8 cellular contexts compared by ENCODE assay signal in genomic region chr2:74472945-74473258, GRCh38. TPM values are rescaled to one million over a fixed set of nuclear protein-coding genes. Genes with fewer than 3 reads are reported as not detected.
DNase-seq lines count a peak whose midpoint lies in the region; ATAC-seq, FAIRE-seq and TF ChIP-seq lines count a peak whose summit lies in the region.

No MANE protein-coding gene starts in this region.

- no peaks in the 10 kb centered on the region for H3K9me3 Mint-ChIP-seq in activated T-cell treated with anti-CD3 and anti-CD28 coated beads, Interleukin-2, amount 50 U/mL, for 4 hours
- no peaks in the 10 kb centered on the region for H3K9me3 Mint-ChIP-seq in type B pancreatic cell

- ATAC-seq in activated T-cell treated with anti-CD3 and anti-CD28 coated beads, Interleukin-2, amount 50 U/mL, for 4 hours: peak in 1 of 2 donors; percentile 1
- ATAC-seq in GM12878: peak; percentile 9; the same call in 1 of the 3 replicates

- H3K27ac ChIP-seq in GM12878 (ENCODE audit: control insufficient read depth, insufficient read depth) (peak overlapping the region; percentile 93), liver (ENCODE audit: low read depth in 1 of 2, low read length in 2 of 2) (peak overlapping the region; percentile 88 to 96)

- H3K79me2 ChIP-seq in GM12878 (ENCODE audit: control insufficient read depth, insufficient read depth, low read length): peaks cover 10% of the 10 kb centered on the region

- TF ChIP-seq CTCF in GM12878 (IDR thresholded peaks at IDR 0.05 in 2 of 3, conservative IDR thresholded peaks at IDR 0.05 in 1 of 3; ENCODE audit: control insufficient read depth in 2 of 3, extremely low read depth in 1 of 3, insufficient read depth in 1 of 3, low read depth in 3 of 3, low read length in 3 of 3) (no peak), liver (IDR thresholded peaks at IDR 0.05; ENCODE audit: low read depth, low read length, missing input control) (no peak), type B pancreatic cell (conservative IDR thresholded peaks at IDR 0.05) (no peak)

- no peaks in the 10 kb centered on the region for H3K27me3 ChIP-seq in GM12878 (replicated peaks in 1 of 2; ENCODE audit: control insufficient read depth in 2 of 2, insufficient read depth in 2 of 2, low read length in 1 of 2)
- no peaks in the 10 kb centered on the region for H3K27me3 ChIP-seq in liver (ENCODE audit: control insufficient read depth in 4 of 4, insufficient read depth in 4 of 4, low read length in 3 of 4)

- peaks cover 20% of the 10 kb centered on the region for H3K4me1 Mint-ChIP-seq in activated T-cell treated with anti-CD3 and anti-CD28 coated beads, Interleukin-2, amount 50 U/mL, for 4 hours (ENCODE audit: low read depth)
- peaks cover 9% of the 10 kb centered on the region for H3K4me1 Mint-ChIP-seq in type B pancreatic cell (ENCODE audit: unreplicated experiment)

- H3K4me3 Mint-ChIP-seq in activated T-cell treated with anti-CD3 and anti-CD28 coated beads, Interleukin-2, amount 50 U/mL, for 4 hours: peak overlapping the region; percentile 99
- H3K4me3 Mint-ChIP-seq in type B pancreatic cell: peak overlapping the region; percentile 99

- in situ Hi-C loops in GM12878 (cut with MboI): no loop called here

- intact Hi-C loops in GM12878 (cut with micrococcal nuclease; ENCODE audit: unreplicated experiment): no loop called here

- FAIRE-seq in GM12878 (lab: Jason Lieb, UNC): no peak

- no peaks in the 10 kb centered on the region for H3K27me3 Mint-ChIP-seq in activated T-cell treated with anti-CD3 and anti-CD28 coated beads, Interleukin-2, amount 50 U/mL, for 4 hours (ENCODE audit: low read depth)
- H3K27me3 Mint-ChIP-seq in type B pancreatic cell: no peaks in the 10 kb centered on the region

- 0 out of 2 replicates have a peak, but pooled peaks cover 6% of the 10 kb centered on the region for H3K4me1 ChIP-seq in GM12878 (ENCODE audit: control insufficient read depth, insufficient read depth, low read length)
- H3K4me1 ChIP-seq in liver (ENCODE audit: control insufficient read depth in 4 of 4, insufficient read depth in 4 of 4, low read length in 3 of 4): peaks cover 10 to 30% (median 23%) of the 10 kb centered on the region in 4 donors

- H3K27ac Mint-ChIP-seq in type B pancreatic cell: peak overlapping the region; percentile 97

- peak overlapping the region; percentile 91 for H2AFZ ChIP-seq in GM12878 (ENCODE audit: control insufficient read depth, low read depth, low read length)

- POLR2A ChIA-PET in GM12878 (lab: Charles Lee): interaction anchor here (0.6 to 2.7 kb wide), 12 partner anchors 9 to 1064 kb away, joined by 3 to 22 read pairs (median 4); partner anchors contain the start of genes CCDC142, INO80B, TTC31 and WBP1

- TF ChIP-seq EP300 in GM12878 (IDR thresholded peaks at IDR 0.05; ENCODE audit: borderline replicate concordance in 1 of 2, control insufficient read depth in 1 of 2, low read depth in 2 of 2, low read length in 2 of 2): no peak

- TSS peak; percentile 96 for BruUV-seq in GM12878 (replicated peaks; lab: Mats Ljungman, UMichigan)

- H3K4me3 ChIP-seq in GM12878 (peak overlapping the region; percentile 89), liver (ENCODE audit: low read depth in 1 of 3, low read length in 3 of 3) (peak overlapping the region; percentile 65 to 97 (median 87))

- no peak for TF ChIP-seq POLR2A in GM12878 (IDR thresholded peaks at IDR 0.05; ENCODE audit: low read depth, low read length)

- SMC1A ChIA-PET in GM12878 (lab: Charles Lee; ENCODE audit: uncharacterized antibody, unreplicated experiment): interaction anchor here (0.6 to 2.4 kb wide), 12 partner anchors 9 to 472 kb away, joined by 3 to 11 read pairs (median 4); partner anchors contain the start of genes CCDC142 and TTC31

- H3K9me3 ChIP-seq in GM12878 (replicated peaks; ENCODE audit: control insufficient read depth, insufficient read depth, low read length) (no peaks in the 10 kb centered on the region), liver (ENCODE audit: control insufficient read depth in 4 of 4, low read length in 3 of 4) (no peaks in the 10 kb centered on the region)

- RAD21 ChIA-PET in GM12878 (lab: Charles Lee; ENCODE audit: unreplicated experiment): interaction anchor here (0.7 to 2.1 kb wide), 4 partner anchors 9 to 33 kb away, joined by 3 to 20 read pairs (median 4); partner anchors contain the start of genes CCDC142, TTC31 and WBP1

- no peaks in the 10 kb centered on the region for H4K20me1 ChIP-seq in GM12878 (ENCODE audit: control insufficient read depth, insufficient read depth)

- peak overlapping the region; percentile 99 for H3K4me2 ChIP-seq in GM12878 (ENCODE audit: control insufficient read depth, insufficient read depth)

- DNase-seq in activated T-cell treated with anti-CD3 and anti-CD28 coated beads, Interleukin-2, amount 50 U/mL, for 4 hours: no peak
- no peak for DNase-seq in activated T-cell treated with anti-CD3 and anti-CD28 coated beads, Interleukin-2, amount 50 U/mL, for 1 hour
- DNase-seq in GM12878 (ENCODE audit: low read depth, low spot score) (no peak), type B pancreatic cell (ENCODE audit: extremely low spot score, unreplicated experiment) (no peak), NCI-H128 (lab: John Stamatoyannopoulos, UW; ENCODE audit: unreplicated experiment) (no peak), GM19238 (ENCODE audit: insufficient read length, low spot score) (no peak), RPMI8226 (no peak)

- peaks cover 19% of the 10 kb centered on the region for H3K36me3 Mint-ChIP-seq in activated T-cell treated with anti-CD3 and anti-CD28 coated beads, Interleukin-2, amount 50 U/mL, for 4 hours (ENCODE audit: insufficient read depth)
- peaks cover 16% of the 10 kb centered on the region for H3K36me3 Mint-ChIP-seq in type B pancreatic cell

- TF ChIP-seq RAD21 in GM12878 (IDR thresholded peaks at IDR 0.05; ENCODE audit: insufficient read depth, low read depth, low read length) (no peak), liver (IDR thresholded peaks at IDR 0.05) (no peak)

- H3K9ac ChIP-seq in GM12878 (ENCODE audit: control insufficient read depth, insufficient read depth, low read length): peak overlapping the region; percentile 85
- peak overlapping the region; percentile 82 to 91 for H3K9ac ChIP-seq in liver (ENCODE audit: low read depth in 1 of 2, low read length in 2 of 2)

- CTCF ChIA-PET in GM12878 (lab: Yijun Ruan, JAX): interaction anchor here (0.6 to 2.7 kb wide), 10 partner anchors 9 to 223 kb away, joined by 3 to 20 read pairs (median 6); partner anchors contain the start of genes CCDC142 and TTC31

- H3K36me3 ChIP-seq in GM12878 (ENCODE audit: control insufficient read depth in 2 of 2, insufficient read depth in 2 of 2, low read length in 1 of 2) (peaks cover 0 to 3% of the 10 kb centered on the region in 2 experiments; a peak in 2 of 4 replicates), liver (ENCODE audit: control insufficient read depth in 4 of 4, insufficient read depth in 3 of 4, low read depth in 1 of 4, low read length in 3 of 4) (peaks cover 2 to 13% (median 12%) of the 10 kb centered on the region in 4 donors)

- 9% methylated on average over 7 of the region's 7 CpGs for WGBS in GM12878 (ENCODE audit: insufficient coverage, insufficient replicate concordance, low lambda C conversion rate, missing lambda C conversion rate)
- 5% methylated on average over 7 of the region's 7 CpGs for WGBS in liver

RNA-seq across cellular contexts. Expression of gene MRPL53, which starts 0.4 kb away (rescaled TPM):
- total RNA-seq in activated T-cell treated with anti-CD3 and anti-CD28 coated beads, Interleukin-2, amount 50 U/mL, for 4 hours: 100 to 1,000 TPM; 105 to 106 (median 106) TPM
- 16.6 and 17.5 TPM in 2 replicates for total RNA-seq in GM12878 (2013; cell fraction: nucleolus; rRNA removed)
- total RNA-seq in GM12878 (2014; rRNA removed): 70.6 and 73.5 TPM in 2 replicates
- total RNA-seq in GM12878 (2014; rRNA removed; fragmentation: Illumina TruSeq; extraction: Trizol): 40.6 and 46.7 TPM in 2 replicates
- total RNA-seq in GM12878 (2021): 131 and 146 TPM in 2 replicates
- 500 TPM for polyA plus RNA-seq in GM12878 (2011; ENCODE audit: low read depth)
- polyA plus RNA-seq in GM12878 (2011; rRNA removed): 25.6 and 27.2 TPM in 2 replicates
- polyA plus RNA-seq in GM12878 (2011; cell fraction: cytosol; rRNA removed): 54.6 and 96.1 TPM in 2 replicates
- polyA plus RNA-seq in GM12878 (2011; cell fraction: nucleus; rRNA removed): 33.6 and 35.6 TPM in 2 replicates
- 98.1 and 123 TPM in 2 replicates for polyA plus RNA-seq in GM12878 (2012)
- 3.7 and 15.1 TPM in 2 replicates for polyA plus RNA-seq in GM12878 (2014; fragmentation: Illumina TruSeq; extraction: Trizol)
- 10 to 100 TPM; 40.8 to 94.1 TPM for polyA plus RNA-seq in GM12878 (2014; fragmentation: Nextera tagmentation; extraction: Ambion mirVana)
- 88.3 and 116 TPM in 2 replicates for polyA plus RNA-seq in GM12878 (2014; rRNA removed)
- 100 to 1,000 TPM; 166 to 167 TPM for polyA plus RNA-seq in GM12878 (2016; fragmentation: Nextera tagmentation; extraction: Ambion mirVana)
- polyA minus RNA-seq in GM12878 (2011; rRNA and poly(A)+ RNA removed): 14.0 and 18.4 TPM in 2 replicates
- polyA minus RNA-seq in GM12878 (2011; cell fraction: cytosol; rRNA and poly(A)+ RNA removed): 11.6 and 14.1 TPM in 2 replicates
- polyA minus RNA-seq in GM12878 (2011; cell fraction: nucleus; rRNA and poly(A)+ RNA removed): 13.1 and 27.3 TPM in 2 replicates
- 10 to 100 TPM; 12.6 to 21.0 TPM for total RNA-seq in liver
- polyA plus RNA-seq in liver: 10 to 100 TPM; 51.1 to 72.5 TPM
- total RNA-seq in type B pancreatic cell (ENCODE audit: low replicate concordance): 74.2 and 76.1 TPM in 2 replicates

RNA-seq across cellular contexts. Expression of gene MOGS, which starts 7.7 kb away (rescaled TPM):
- 100 to 1,000 TPM in 2 of 3 donors, 10 to 100 TPM in 1; 98.7 to 107 (median 103) TPM for total RNA-seq in activated T-cell treated with anti-CD3 and anti-CD28 coated beads, Interleukin-2, amount 50 U/mL, for 4 hours
- 53.1 and 64.7 TPM in 2 replicates for total RNA-seq in GM12878 (2013; cell fraction: nucleolus; rRNA removed)
- total RNA-seq in GM12878 (2014; rRNA removed): 48.9 and 52.2 TPM in 2 replicates
- total RNA-seq in GM12878 (2014; rRNA removed; fragmentation: Illumina TruSeq; extraction: Trizol): 24.8 and 25.3 TPM in 2 replicates
- 54.5 and 60.4 TPM in 2 replicates for total RNA-seq in GM12878 (2021)
- polyA plus RNA-seq in GM12878 (2011; ENCODE audit: low read depth): 31.0 TPM
- 20.4 and 36.2 TPM in 2 replicates for polyA plus RNA-seq in GM12878 (2011; rRNA removed)
- 37.9 and 51.3 TPM in 2 replicates for polyA plus RNA-seq in GM12878 (2011; cell fraction: cytosol; rRNA removed)
- 199 and 213 TPM in 2 replicates for polyA plus RNA-seq in GM12878 (2011; cell fraction: nucleus; rRNA removed)
- 44.4 and 46.5 TPM in 2 replicates for polyA plus RNA-seq in GM12878 (2012)
- 29.8 and 34.1 TPM in 2 replicates for polyA plus RNA-seq in GM12878 (2014; fragmentation: Illumina TruSeq; extraction: Trizol)
- polyA plus RNA-seq in GM12878 (2014; fragmentation: Nextera tagmentation; extraction: Ambion mirVana): 1 to 10 TPM; 3.7 to 3.9 TPM
- polyA plus RNA-seq in GM12878 (2014; rRNA removed): 49.0 and 52.7 TPM in 2 replicates
- 10 to 100 TPM; 21.5 to 30.7 TPM for polyA plus RNA-seq in GM12878 (2016; fragmentation: Nextera tagmentation; extraction: Ambion mirVana)
- 26.4 and 36.2 TPM in 2 replicates for polyA minus RNA-seq in GM12878 (2011; rRNA and poly(A)+ RNA removed)
- 13.1 and 13.2 TPM in 2 replicates for polyA minus RNA-seq in GM12878 (2011; cell fraction: cytosol; rRNA and poly(A)+ RNA removed)
- polyA minus RNA-seq in GM12878 (2011; cell fraction: nucleus; rRNA and poly(A)+ RNA removed): 14.1 and 26.2 TPM in 2 replicates
- total RNA-seq in liver: 10 to 100 TPM; 23.4 to 50.0 TPM
- polyA plus RNA-seq in liver: 10 to 100 TPM; 21.2 to 38.6 TPM
- 60.9 and 73.1 TPM in 2 replicates for total RNA-seq in type B pancreatic cell (ENCODE audit: low replicate concordance)

RNA-seq across cellular contexts. Expression of gene CCDC142, which starts 9.9 kb away (rescaled TPM):
- 10 to 100 TPM; 13.7 to 17.3 (median 13.9) TPM for total RNA-seq in activated T-cell treated with anti-CD3 and anti-CD28 coated beads, Interleukin-2, amount 50 U/mL, for 4 hours
- total RNA-seq in GM12878 (2013; cell fraction: nucleolus; rRNA removed): 77.0 and 88.9 TPM in 2 replicates
- total RNA-seq in GM12878 (2014; rRNA removed) (16.3 and 16.9 TPM in 2 replicates), GM12878 (2014; rRNA removed; fragmentation: Illumina TruSeq; extraction: Trizol) (10.6 and 10.9 TPM in 2 replicates), GM12878 (2021) (7.6 and 15.7 TPM in 2 replicates), liver (10 to 100 TPM; 13.4 to 28.3 TPM), type B pancreatic cell (ENCODE audit: low replicate concordance) (18.0 and 30.1 TPM in 2 replicates)
- polyA plus RNA-seq in GM12878 (2011; ENCODE audit: low read depth): 2.5 TPM
- polyA plus RNA-seq in GM12878 (2011; rRNA removed) (2.2 and 5.0 TPM in 2 replicates), GM12878 (2014; fragmentation: Illumina TruSeq; extraction: Trizol) (5.2 and 7.1 TPM in 2 replicates), GM12878 (2014; fragmentation: Nextera tagmentation; extraction: Ambion mirVana) (1 to 10 TPM in 1 of 2 experiments, under 1 TPM in 1; 0.93 to 1.5 TPM), GM12878 (2014; rRNA removed) (12.5 and 14.8 TPM in 2 replicates), GM12878 (2016; fragmentation: Nextera tagmentation; extraction: Ambion mirVana) (1 to 10 TPM; 8.2 to 9.9 TPM), liver (1 to 10 TPM; 5.1 to 8.3 TPM)
- 4.2 and 6.1 TPM in 2 replicates for polyA plus RNA-seq in GM12878 (2011; cell fraction: cytosol; rRNA removed)
- 16.3 and 24.7 TPM in 2 replicates for polyA plus RNA-seq in GM12878 (2011; cell fraction: nucleus; rRNA removed)
- 4.5 TPM in 2 replicates for polyA plus RNA-seq in GM12878 (2012)
- 19.2 and 38.1 TPM in 2 replicates for polyA minus RNA-seq in GM12878 (2011; rRNA and poly(A)+ RNA removed)
- polyA minus RNA-seq in GM12878 (2011; cell fraction: cytosol; rRNA and poly(A)+ RNA removed): 4.5 and 5.1 TPM in 2 replicates
- 33.6 and 56.7 TPM in 2 replicates for polyA minus RNA-seq in GM12878 (2011; cell fraction: nucleus; rRNA and poly(A)+ RNA removed)

RNA-seq across cellular contexts. Expression of gene TTC31, which starts 10.0 kb away (rescaled TPM):
- total RNA-seq in activated T-cell treated with anti-CD3 and anti-CD28 coated beads, Interleukin-2, amount 50 U/mL, for 4 hours: 10 to 100 TPM; 22.4 to 23.8 (median 23.4) TPM
- total RNA-seq in GM12878 (2013; cell fraction: nucleolus; rRNA removed): 49.7 and 59.4 TPM in 2 replicates
- total RNA-seq in GM12878 (2014; rRNA removed) (19.2 and 19.6 TPM in 2 replicates), GM12878 (2014; rRNA removed; fragmentation: Illumina TruSeq; extraction: Trizol) (13.5 and 14.3 TPM in 2 replicates), GM12878 (2021) (27.3 and 30.5 TPM in 2 replicates), liver (10 to 100 TPM in 1 of 2 donors, 1 to 10 TPM in 1; 9.9 to 26.4 TPM), type B pancreatic cell (ENCODE audit: low replicate concordance) (21.1 and 27.5 TPM in 2 replicates)
- polyA plus RNA-seq in GM12878 (2011; ENCODE audit: low read depth): 10.8 TPM
- polyA plus RNA-seq in GM12878 (2011; rRNA removed) (19.6 and 27.8 TPM in 2 replicates), GM12878 (2014; fragmentation: Illumina TruSeq; extraction: Trizol) (21.5 and 26.1 TPM in 2 replicates), GM12878 (2014; fragmentation: Nextera tagmentation; extraction: Ambion mirVana) (1 to 10 TPM; 6.5 to 7.2 TPM), GM12878 (2014; rRNA removed) (32.7 and 34.9 TPM in 2 replicates), GM12878 (2016; fragmentation: Nextera tagmentation; extraction: Ambion mirVana) (10 to 100 TPM; 25.7 to 27.7 TPM), liver (10 to 100 TPM; 15.3 to 16.3 TPM)
- 33.2 and 37.2 TPM in 2 replicates for polyA plus RNA-seq in GM12878 (2011; cell fraction: cytosol; rRNA removed)
- polyA plus RNA-seq in GM12878 (2011; cell fraction: nucleus; rRNA removed): 134 and 151 TPM in 2 replicates
- polyA plus RNA-seq in GM12878 (2012): 19.7 and 22.2 TPM in 2 replicates
- 19.7 and 27.5 TPM in 2 replicates for polyA minus RNA-seq in GM12878 (2011; rRNA and poly(A)+ RNA removed)
- 6.1 and 8.0 TPM in 2 replicates for polyA minus RNA-seq in GM12878 (2011; cell fraction: cytosol; rRNA and poly(A)+ RNA removed)
- 25.3 and 35.9 TPM in 2 replicates for polyA minus RNA-seq in GM12878 (2011; cell fraction: nucleus; rRNA and poly(A)+ RNA removed)

RNA-seq across cellular contexts. Expression of gene WBP1, which starts 14.7 kb away (rescaled TPM):
- total RNA-seq in activated T-cell treated with anti-CD3 and anti-CD28 coated beads, Interleukin-2, amount 50 U/mL, for 4 hours: 10 to 100 TPM; 19.3 to 21.5 (median 19.4) TPM
- total RNA-seq in GM12878 (2013; cell fraction: nucleolus; rRNA removed): 43.3 and 49.4 TPM in 2 replicates
- total RNA-seq in GM12878 (2014; rRNA removed): 46.3 and 53.3 TPM in 2 replicates
- total RNA-seq in GM12878 (2014; rRNA removed; fragmentation: Illumina TruSeq; extraction: Trizol): 23.6 and 25.5 TPM in 2 replicates
- total RNA-seq in GM12878 (2021): 42.5 and 46.6 TPM in 2 replicates
- polyA plus RNA-seq in GM12878 (2011; ENCODE audit: low read depth): 29.8 TPM
- polyA plus RNA-seq in GM12878 (2011; rRNA removed): 27.2 and 43.0 TPM in 2 replicates
- 77.7 and 89.4 TPM in 2 replicates for polyA plus RNA-seq in GM12878 (2011; cell fraction: cytosol; rRNA removed)
- 332 and 388 TPM in 2 replicates for polyA plus RNA-seq in GM12878 (2011; cell fraction: nucleus; rRNA removed)
- 65.8 and 66.5 TPM in 2 replicates for polyA plus RNA-seq in GM12878 (2012)
- 20.4 and 47.7 TPM in 2 replicates for polyA plus RNA-seq in GM12878 (2014; fragmentation: Illumina TruSeq; extraction: Trizol)
- 10 to 100 TPM in 1 of 2 experiments, 1 to 10 TPM in 1; 4.2 to 11.5 TPM for polyA plus RNA-seq in GM12878 (2014; fragmentation: Nextera tagmentation; extraction: Ambion mirVana)
- 76.8 and 78.0 TPM in 2 replicates for polyA plus RNA-seq in GM12878 (2014; rRNA removed)
- polyA plus RNA-seq in GM12878 (2016; fragmentation: Nextera tagmentation; extraction: Ambion mirVana): 10 to 100 TPM; 38.5 to 44.6 TPM
- polyA minus RNA-seq in GM12878 (2011; rRNA and poly(A)+ RNA removed): 19.5 and 28.5 TPM in 2 replicates
- 5.3 and 7.4 TPM in 2 replicates for polyA minus RNA-seq in GM12878 (2011; cell fraction: cytosol; rRNA and poly(A)+ RNA removed)
- polyA minus RNA-seq in GM12878 (2011; cell fraction: nucleus; rRNA and poly(A)+ RNA removed): 33.2 and 55.6 TPM in 2 replicates
- total RNA-seq in liver: 10 to 100 TPM; 23.5 to 26.2 TPM
- polyA plus RNA-seq in liver: 10 to 100 TPM; 19.2 to 45.0 TPM
- 76.7 and 121 TPM in 2 replicates for total RNA-seq in type B pancreatic cell (ENCODE audit: low replicate concordance)
